8 cellular contexts compared by ENCODE assay signal in the genomic region with DNA sequence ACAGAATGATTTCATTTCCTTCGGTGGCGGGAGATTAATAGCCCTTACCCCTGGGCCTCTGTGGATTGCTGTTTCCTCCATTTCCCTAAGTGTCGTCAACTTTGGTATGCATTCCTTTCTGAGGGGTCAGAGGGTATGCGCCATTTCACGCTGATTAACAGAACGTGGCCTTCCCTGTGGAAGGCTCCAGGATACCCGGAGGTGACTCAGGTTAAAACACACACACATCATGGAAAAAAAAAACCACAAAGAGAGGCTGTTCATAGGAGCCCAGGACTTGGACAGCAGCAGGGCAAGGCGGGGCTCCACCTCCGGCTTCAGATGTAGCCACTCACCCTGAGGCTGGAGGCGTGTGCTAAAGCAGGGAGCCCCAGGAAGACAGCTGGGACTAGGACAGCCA. TPM values are rescaled to one million over a fixed set of nuclear protein-coding genes. Genes with fewer than 3 reads are reported as not detected.
DNase-seq lines count a peak whose midpoint lies in the region; ATAC-seq and TF ChIP-seq lines count a peak whose summit lies in the region.

No MANE protein-coding gene starts in this region.

- peak; percentile 78 for DNase-seq in GM04504 (ENCODE audit: low read depth)
- peak; percentile 99 for DNase-seq in RPMI7951 (ENCODE audit: low read depth)
- DNase-seq in fibroblast of the aortic adventitia (ENCODE audit: low read depth): peak; percentile 78
- peak; percentile 99 for DNase-seq in renal cortical epithelial cell (ENCODE audit: low read depth)
- no peak for DNase-seq in NCI-H2171 treated with DMSO at 0.1 percent for 48 hours (lab: John Stamatoyannopoulos, UW)
- DNase-seq in inferior parietal cortex (ENCODE audit: extremely low spot score): no peak
- DNase-seq in activated T-cell treated with anti-CD3 and anti-CD28 coated beads for 4 hours: no peak

- no peak for ATAC-seq in GM21526 (IDR thresholded peaks at IDR 0.05; ENCODE audit: low FRiP score, unreplicated experiment)

- no peak for TF ChIP-seq CTCF in fibroblast of the aortic adventitia (IDR thresholded peaks at IDR 0.05; ENCODE audit: insufficient read depth, low read length)

- no peak overlapping the region for H3K4me3 ChIP-seq in fibroblast of the aortic adventitia (ENCODE audit: low read depth, low read length)

RNA-seq across cellular contexts. Expression of a gene that starts 51.9 kb away (rescaled TPM):
- 1.6 and 2.6 TPM in 2 replicates for total RNA-seq in RPMI7951 (2014; rRNA removed; shearing (Covaris generic))
- total RNA-seq in fibroblast of the aortic adventitia (ENCODE audit: low replicate concordance): 1.2 and 3.0 TPM in 2 replicates
- total RNA-seq in renal cortical epithelial cell: 6.3 and 17.4 TPM in 2 replicates

Comparison
In these comparisons a context has a peak if more than half of its experiments do, and no peak if none do; other contexts are left out.
1. DNase-seq: peak in GM04504 (single experiment), RPMI7951 (single experiment), fibroblast of the aortic adventitia (single experiment) and renal cortical epithelial cell (single experiment); none in NCI-H2171 treated with DMSO at 0.1 percent for 48 hours (single experiment), inferior parietal cortex (single experiment) and activated T-cell treated with anti-CD3 and anti-CD28 coated beads for 4 hours (single experiment).